12 cellular contexts compared by ENCODE assay signal in genomic region chr5:178385472-178385853, GRCh38.
DNase-seq lines count a peak whose midpoint lies in the region; ATAC-seq lines count a peak whose summit lies in the region.
"Had no signal": no experiment of that assay in that cellular context is flagged by ENCODE, and none has a peak within 500 bp of the region (broad histone marks: within the 10 kb centered on the region; RNA-seq: fewer than 3 reads in every experiment).

No MANE protein-coding gene starts in this region.

- DNase-seq in A172 (ENCODE audit: low spot score) (peak; percentile 8), H4 (ENCODE audit: low spot score) (peak; percentile 51), SW480 (ENCODE audit: low spot score) (peak; percentile 61), left kidney (ENCODE audit: low read depth, low spot score) (peak; percentile 18), NCI-H2171 treated with DMSO at 0.1 percent for 48 hours (lab: John Stamatoyannopoulos, UW) (no peak), Ammon's horn (ENCODE audit: low spot score) (no peak)
- DNase-seq: AML-193, NCI-H1048, NCI-H345, OCI-M1 had no signal

- ATAC-seq in HG02885 (IDR thresholded peaks at IDR 0.05; ENCODE audit: poor library complexity, unreplicated experiment) (no peak), HG02759 (IDR thresholded peaks at IDR 0.05; ENCODE audit: unreplicated experiment) (no peak)

Comparison
In these comparisons a context has a peak if more than half of its experiments do, and no peak if none do; other contexts are left out.
1. DNase-seq: peak in A172 (single experiment), H4 (single experiment), SW480 (single experiment) and left kidney (single experiment); none in NCI-H2171 treated with DMSO at 0.1 percent for 48 hours (single experiment) and Ammon's horn (single experiment).